In genomic region chr2:186884585-186884984, GRCh38 we compare ENCODE assay signal across 20 cellular contexts. TPM values are rescaled to one million over a fixed set of nuclear protein-coding genes. Genes with fewer than 3 reads are reported as not detected.
DNase-seq lines count a peak whose midpoint lies in the region; ATAC-seq and TF ChIP-seq lines count a peak whose summit lies in the region.
"Had no signal": no experiment of that assay in that cellular context is flagged by ENCODE, and none has a peak within 500 bp of the region (broad histone marks: within the 10 kb centered on the region; RNA-seq: fewer than 3 reads in every experiment).

No MANE protein-coding gene starts in this region.

- no peaks in the 10 kb centered on the region for H3K27me3 Mint-ChIP-seq in activated CD8-positive, alpha-beta memory T cell treated with anti-CD3 and anti-CD28 coated beads, Interleukin-2, amount 10 ng/mL, durations not matched to agents 7 days and 5 days

- ATAC-seq in GM18867 (IDR thresholded peaks at IDR 0.05; ENCODE audit: unreplicated experiment) = no peak
- ATAC-seq in activated CD8-positive, alpha-beta memory T cell treated with anti-CD3 and anti-CD28 coated beads, Interleukin-2, amount 10 ng/mL, durations not matched to agents 7 days and 5 days = no peak
- ATAC-seq: activated CD4-positive, CD25-positive, alpha-beta regulatory T cell treated with anti-CD3 and anti-CD28 coated beads, Interleukin-2, amount 50 U/mL, for 24 hours; psoas muscle had no signal

- H3K36me3 Mint-ChIP-seq in activated CD8-positive, alpha-beta memory T cell treated with anti-CD3 and anti-CD28 coated beads, Interleukin-2, amount 10 ng/mL, durations not matched to agents 7 days and 5 days = no peaks in the 10 kb centered on the region

- 14 to 32% (median 26%) methylated on average over 1 of the region's 1 CpG for WGBS in adrenal gland, 4 donors

- no peaks in the 10 kb centered on the region for H3K4me1 ChIP-seq in adrenal gland (replicated peaks in 1 of 2)
- H3K4me1 ChIP-seq: psoas muscle had no signal

- H3K9me3 ChIP-seq in adrenal gland (replicated peaks in 1 of 3) = peaks cover 0 to 7% (median 0%) of the 10 kb centered on the region in 3 donors
- H3K9me3 ChIP-seq: esophagus squamous epithelium had no signal

- TF ChIP-seq POLR2A in adrenal gland (IDR thresholded peaks at IDR 0.05) = no peak

- CTCF ChIA-PET in activated CD8-positive, alpha-beta memory T cell treated with anti-CD3 and anti-CD28 coated beads, Interleukin-2, amount 10 ng/mL, durations not matched to agents 7 days and 5 days (lab: Charles Lee) = no interaction called here

- H3K4me1 Mint-ChIP-seq in activated CD8-positive, alpha-beta memory T cell treated with anti-CD3 and anti-CD28 coated beads, Interleukin-2, amount 10 ng/mL, durations not matched to agents 7 days and 5 days = no peaks in the 10 kb centered on the region

- intact Hi-C loops in adrenal gland (cut with DNase I) = no loop called here

- TF ChIP-seq CTCF in adrenal gland (IDR thresholded peaks at IDR 0.05) = no peak

- no peak overlapping the region for H3K27ac ChIP-seq in adrenal gland
- H3K27ac ChIP-seq: esophagus squamous epithelium, psoas muscle, suprapubic skin had no signal

- no peak overlapping the region for H3K27ac Mint-ChIP-seq in activated CD8-positive, alpha-beta memory T cell treated with anti-CD3 and anti-CD28 coated beads, Interleukin-2, amount 10 ng/mL, durations not matched to agents 7 days and 5 days

- no peak overlapping the region for H3K4me3 ChIP-seq in adrenal gland
- H3K4me3 ChIP-seq: esophagus squamous epithelium, psoas muscle, suprapubic skin had no signal

- no peaks in the 10 kb centered on the region for H3K9me3 Mint-ChIP-seq in activated CD8-positive, alpha-beta memory T cell treated with anti-CD3 and anti-CD28 coated beads, Interleukin-2, amount 10 ng/mL, durations not matched to agents 7 days and 5 days (ENCODE audit: low read depth)

- no peaks in the 10 kb centered on the region for H3K27me3 ChIP-seq in adrenal gland
- H3K27me3 ChIP-seq: esophagus squamous epithelium, suprapubic skin had no signal

- peak; percentile 57 for DNase-seq in DMS53 (lab: John Stamatoyannopoulos, UW)
- peak; percentile 85 for DNase-seq in KG1 (lab: John Stamatoyannopoulos, UW)
- DNase-seq in adrenal gland = peak in 4 of 7 donors; percentile 5 to 58 (median 14)
- DNase-seq in lung microvascular endothelial cell (ENCODE audit: low read depth in 2 of 2) = peak; percentile 98
- no peak for DNase-seq in DMS114 treated with DMSO at 0.1 percent for 48 hours (lab: John Stamatoyannopoulos, UW; ENCODE audit: unreplicated experiment)
- no peak for DNase-seq in activated CD4-positive, alpha-beta T cell treated with anti-CD3 and anti-CD28 coated beads, Interleukin-2, amount 50 U/mL, for 48 hours
- DNase-seq in activated CD8-positive, alpha-beta memory T cell treated with anti-CD3 and anti-CD28 coated beads, Interleukin-2, amount 10 ng/mL, durations not matched to agents 7 days and 5 days = no peak
- DNase-seq: Calu3; central memory CD4-positive, alpha-beta T cell; esophagus squamous epithelium; head of caudate nucleus; NCI-H1436 treated with DMSO at 0.1 percent for 48 hours; psoas muscle; stimulated activated CD4-positive, alpha-beta T cell treated with anti-CD3 and anti-CD28 coated beads, Interleukin-12 subunit alpha, Interleukin-12 subunit beta, amount 100 ng/mL, for 4 hours; T-helper 2 cell had no signal

- H3K4me3 Mint-ChIP-seq in activated CD8-positive, alpha-beta memory T cell treated with anti-CD3 and anti-CD28 coated beads, Interleukin-2, amount 10 ng/mL, durations not matched to agents 7 days and 5 days = no peak overlapping the region
- H3K4me3 Mint-ChIP-seq: neural crest cell had no signal

- no peaks in the 10 kb centered on the region for H3K36me3 ChIP-seq in adrenal gland (replicated peaks in 1 of 2)
- H3K36me3 ChIP-seq: esophagus squamous epithelium, suprapubic skin had no signal

RNA-seq across cellular contexts. Expression of gene ZSWIM2, which starts 35.6 kb away (rescaled TPM):
- not detected for total RNA-seq in adrenal gland
- polyA plus RNA-seq in adrenal gland = under 1 TPM in 1 of 3 donors, not detected in 2; 0.13 TPM
- total RNA-seq in lung microvascular endothelial cell = not detected in 2 replicates
- not detected for total RNA-seq in activated CD8-positive, alpha-beta memory T cell treated with anti-CD3 and anti-CD28 coated beads, Interleukin-2, amount 10 ng/mL, durations not matched to agents 7 days and 5 days
- total RNA-seq: Calu3, esophagus squamous epithelium, MCF 10A, neural crest cell, psoas muscle, suprapubic skin had no signal
- polyA plus RNA-seq: psoas muscle had no signal

Comparison
In these comparisons a context has a peak if more than half of its experiments do, and no peak if none do; other contexts are left out.
1. DNase-seq: peak in DMS53 (single experiment), KG1 (single experiment), adrenal gland (4 of 7) and lung microvascular endothelial cell (2 of 2); none in DMS114 treated with DMSO at 0.1 percent for 48 hours (single experiment), activated CD4-positive, alpha-beta T cell treated with anti-CD3 and anti-CD28 coated beads, Interleukin-2, amount 50 U/mL, for 48 hours (0 of 2) and activated CD8-positive, alpha-beta memory T cell treated with anti-CD3 and anti-CD28 coated beads, Interleukin-2, amount 10 ng/mL, durations not matched to agents 7 days and 5 days (single experiment).